9 cellular contexts compared by ENCODE assay signal in the genomic region with DNA sequence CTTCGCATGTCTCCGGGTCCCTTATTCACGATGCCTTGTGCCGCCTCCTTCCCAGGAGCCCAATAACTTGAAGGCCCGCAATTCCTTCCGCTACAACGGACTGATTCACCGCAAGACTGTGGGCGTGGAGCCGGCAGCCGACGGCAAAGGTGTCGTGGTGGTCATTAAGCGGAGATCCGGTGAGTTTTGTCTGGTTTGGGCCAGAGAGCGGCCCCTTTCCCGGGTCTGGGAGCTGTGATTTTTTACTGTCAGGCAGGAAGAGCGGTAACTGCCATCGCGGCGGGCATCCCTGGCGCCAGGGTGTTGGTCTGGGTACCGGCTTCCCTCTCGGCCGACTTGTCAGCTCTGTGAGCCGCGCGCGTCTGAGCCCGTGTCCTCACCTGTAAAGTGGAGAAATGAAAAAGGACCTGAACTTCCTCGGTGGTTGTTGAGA. TPM values are rescaled to one million over a fixed set of nuclear protein-coding genes. Genes with fewer than 3 reads are reported as not detected.
DNase-seq lines count a peak whose midpoint lies in the region; ATAC-seq, FAIRE-seq and TF ChIP-seq lines count a peak whose summit lies in the region.
"Had no signal": no experiment of that assay in that cellular context is flagged by ENCODE, and none has a peak within 500 bp of the region (broad histone marks: within the 10 kb centered on the region; RNA-seq: fewer than 3 reads in every experiment).

No MANE protein-coding gene starts in this region.

- no peak for TF ChIP-seq CTCF in K562 (IDR thresholded peaks at IDR 0.05 in 2 of 3, conservative IDR thresholded peaks at IDR 0.05 in 1 of 3; ENCODE audit: insufficient read depth in 2 of 3, low read depth in 1 of 3, low read length in 3 of 3)

- H3K27ac ChIP-seq in K562 (ENCODE audit: extremely low read depth, low read depth, low read length) (peak overlapping the region; percentile 97), mesenchymal stem cell (ENCODE audit: low read length, poor library complexity, severe bottlenecking) (peak overlapping the region; percentile 54), urinary bladder (ENCODE audit: low read depth) (peak overlapping the region; percentile 72)

- H2AFZ ChIP-seq in K562 (ENCODE audit: low read depth, low read length) (no peak overlapping the region), mesenchymal stem cell (ENCODE audit: low read depth, low read length) (no peak overlapping the region)

- peak overlapping the region; percentile 77 for H3K4me3 ChIP-seq in K562
- peak overlapping the region; percentile 70 to 98 for H3K4me3 ChIP-seq in mesenchymal stem cell (ENCODE audit: insufficient read depth in 1 of 2, low read depth in 1 of 2, low read length in 2 of 2)
- H3K4me3 ChIP-seq in urinary bladder (ENCODE audit: low read depth, low read length), result peak overlapping the region; percentile 71

- FAIRE-seq in K562 (lab: Jason Lieb, UNC), result no peak
- FAIRE-seq: TTC549 had no signal

- peak overlapping the region; percentile 30 to 63 for H3K18ac ChIP-seq in mesenchymal stem cell (ENCODE audit: low read depth in 1 of 2, low read length in 2 of 2)

- intact Hi-C loops in K562 (cut with micrococcal nuclease), result loop anchor here (5.0 kb wide), 2 partner anchors 66 to 84 kb away; no protein-coding TSS in a partner anchor

- H2BK5ac ChIP-seq in mesenchymal stem cell (ENCODE audit: low read depth, low read length, poor library complexity, severe bottlenecking), result no peak overlapping the region

- POLR2A ChIA-PET in K562 (lab: Yijun Ruan, JAX), result interaction anchor here (0.7 to 12.9 kb wide), 6 partner anchors 9 to 227 kb away, joined by 3 to 195 read pairs (median 3); a partner anchor contains a TSS

- in situ Hi-C loops in K562 (cut with MboI), result no loop called here

- H2BK120ac ChIP-seq in mesenchymal stem cell (ENCODE audit: low read depth, low read length), result no peak overlapping the region

- no peak for TF ChIP-seq EP300 in K562 (IDR thresholded peaks at IDR 0.05; ENCODE audit: low read length)

- H2BK12ac ChIP-seq in mesenchymal stem cell (ENCODE audit: low read length in 2 of 2), result no peak overlapping the region

- H3K4me2 ChIP-seq in K562 (ENCODE audit: insufficient read depth, low read length) (peak overlapping the region; percentile 94), mesenchymal stem cell (ENCODE audit: low read length, poor library complexity, severe bottlenecking) (peak overlapping the region; percentile 49)

- H3K4me1 ChIP-seq in K562 (replicated peaks in 1 of 2; ENCODE audit: control insufficient read depth in 2 of 2, insufficient read depth in 2 of 2, low read length in 2 of 2), result peaks cover 60 to 69% of the 10 kb centered on the region in 2 experiments
- H3K4me1 ChIP-seq in mesenchymal stem cell (ENCODE audit: control insufficient read depth, insufficient read depth, low read depth, low read length), result peaks cover 58% of the 10 kb centered on the region
- H3K4me1 ChIP-seq in urinary bladder (ENCODE audit: insufficient read depth), result peaks cover 3% of the 10 kb centered on the region

- peak overlapping the region in 1 of 2 experiments; percentile 0 for H3K23ac ChIP-seq in mesenchymal stem cell (ENCODE audit: low read length in 2 of 2)

- under 1% methylated on average over 25 of the region's 31 CpGs for WGBS in K562 (ENCODE audit: insufficient coverage, low coverage, missing lambda C conversion rate)
- 5% methylated on average over 31 of the region's 31 CpGs for WGBS in mesenchymal stem cell
- 2% methylated on average over 31 of the region's 31 CpGs for WGBS in urinary bladder

- no peak for ATAC-seq in K562

- peak overlapping the region; percentile 94 to 98 for H3K9ac ChIP-seq in K562 (ENCODE audit: insufficient read depth in 1 of 2, low read depth in 2 of 2, low read length in 2 of 2)
- peak overlapping the region; percentile 98 for H3K9ac ChIP-seq in mesenchymal stem cell (ENCODE audit: low read length)

- no peak overlapping the region for H2BK15ac ChIP-seq in mesenchymal stem cell (ENCODE audit: low read depth, poor library complexity, severe bottlenecking)

- no peaks in the 10 kb centered on the region for H3K27me3 ChIP-seq in K562 (ENCODE audit: control insufficient read depth in 2 of 2, insufficient read depth in 2 of 2, low read length in 2 of 2)
- H3K27me3 ChIP-seq in mesenchymal stem cell (ENCODE audit: control insufficient read depth in 1 of 2, insufficient read depth in 1 of 2, low read length in 2 of 2), result no peaks in the 10 kb centered on the region

- peak overlapping the region in 1 of 2 experiments; percentile 56 for H3K14ac ChIP-seq in mesenchymal stem cell (ENCODE audit: low read length in 2 of 2)

- TF ChIP-seq RAD21 in K562 (CRISPR knock-in tag; conservative IDR thresholded peaks at IDR 0.05 in 1 of 2, IDR thresholded peaks at IDR 0.05 in 1 of 2), result no peak

- peak overlapping the region in 1 of 2 experiments; percentile 8 for H3K4ac ChIP-seq in mesenchymal stem cell (ENCODE audit: low read depth in 1 of 2, low read length in 2 of 2)

- peaks cover 54% of the 10 kb centered on the region for H4K20me1 ChIP-seq in K562 (replicated peaks; ENCODE audit: control insufficient read depth, insufficient read depth, low read length)

- H3K79me1 ChIP-seq in mesenchymal stem cell (replicated peaks; ENCODE audit: low read length, poor library complexity, severe bottlenecking), result peaks cover 11% of the 10 kb centered on the region

- no peak overlapping the region for H4K8ac ChIP-seq in mesenchymal stem cell (ENCODE audit: low read length)

- BruUV-seq in K562 (replicated peaks; lab: Mats Ljungman, UMichigan), result no TSS peak

- H3K79me2 ChIP-seq in K562 (ENCODE audit: control insufficient read depth, insufficient read depth, low read length), result peaks cover 73% of the 10 kb centered on the region

- DNase-seq in stimulated activated CD4-positive, alpha-beta T cell treated with anti-CD3 and anti-CD28 coated beads, Interleukin-4, amount 100 ng/mL, for 1 hour, result peak; percentile 31
- DNase-seq in stimulated activated CD4-positive, alpha-beta T cell treated with anti-CD3 and anti-CD28 coated beads, Interleukin-2, amount 100 ng/mL, for 48 hours, result no peak
- DNase-seq in K562 (ENCODE audit: extremely low read depth in 1 of 4, low spot score in 3 of 4) (no peak), mesenchymal stem cell (no peak), HUDEP-2 (lab: John Stamatoyannopoulos, UW; ENCODE audit: unreplicated experiment in 76 of 76) (no peak), KG1 (lab: John Stamatoyannopoulos, UW) (no peak), HCEC 1CT (no peak)

- TF ChIP-seq POLR2A in K562 (conservative IDR thresholded peaks at IDR 0.05), result no peak

- peaks cover 55% of the 10 kb centered on the region for H3K36me3 ChIP-seq in K562 (ENCODE audit: control insufficient read depth, insufficient read depth, low read length)
- peaks cover 44 to 48% of the 10 kb centered on the region in 2 experiments for H3K36me3 ChIP-seq in mesenchymal stem cell (ENCODE audit: control insufficient read depth in 1 of 2, insufficient read depth in 2 of 2, low read depth in 1 of 2, low read length in 2 of 2)
- no peaks in the 10 kb centered on the region for H3K36me3 ChIP-seq in urinary bladder (ENCODE audit: insufficient read depth)

- H3K9me1 ChIP-seq in K562 (ENCODE audit: control insufficient read depth, insufficient read depth, low read length), result peaks cover 19% of the 10 kb centered on the region

- CTCF ChIA-PET in K562 (lab: Yijun Ruan, JAX; ENCODE audit: low intra/inter-chr PET ratio), result no interaction called here

- H2AK5ac ChIP-seq in mesenchymal stem cell (ENCODE audit: low read length, severe bottlenecking), result no peak overlapping the region

- no peak overlapping the region for H4K91ac ChIP-seq in mesenchymal stem cell (ENCODE audit: low read length)

- H3K9me3 ChIP-seq in K562 (replicated peaks; ENCODE audit: control insufficient read depth, insufficient read depth, low read depth, low read length), result no peaks in the 10 kb centered on the region; the same call in 1 of the 2 replicates
- no peaks in the 10 kb centered on the region for H3K9me3 ChIP-seq in mesenchymal stem cell (ENCODE audit: control insufficient read depth, low read length)

RNA-seq across cellular contexts. Expression of a gene that starts 0.8 kb away (rescaled TPM):
- 78.5 and 202 TPM in 2 replicates for total RNA-seq in K562 (2011; cell fraction: chromatin; rRNA removed; ENCODE audit: low replicate concordance)
- total RNA-seq in K562 (2011; cell fraction: nucleolus; rRNA removed), result 202 and 211 TPM in 2 replicates
- total RNA-seq in K562 (2011; cell fraction: nucleoplasm; rRNA removed), result 221 and 509 TPM in 2 replicates
- total RNA-seq in K562 (2014; rRNA removed) (888 and 1,279 TPM in 2 replicates), K562 (2014; rRNA removed; fragmentation: Illumina TruSeq; extraction: Trizol) (387 and 446 TPM in 2 replicates), K562 (2015; rRNA removed; fragmentation: Illumina TruSeq; extraction: Trizol) (1,141 and 1,299 TPM in 2 replicates), K562 (2021) (2,979 and 3,106 TPM in 2 replicates), urinary bladder (141 TPM)
- polyA plus RNA-seq in K562 (2011; rRNA removed) (124 and 523 TPM in 2 replicates), K562 (2014; fragmentation: Illumina TruSeq; extraction: Trizol) (1,998 and 2,071 TPM in 2 replicates), K562 (2014; fragmentation: Nextera tagmentation; extraction: Ambion mirVana) (100 to 1,000 TPM; 257 to 287 TPM), K562 (2014; rRNA removed) (622 and 687 TPM in 2 replicates), urinary bladder (1,449 TPM)
- 1,570 and 2,080 TPM in 2 replicates for polyA plus RNA-seq in K562 (2011; cell fraction: cytosol; rRNA removed)
- polyA plus RNA-seq in K562 (2011; cell fraction: nucleus; rRNA removed), result 332 and 368 TPM in 2 replicates
- polyA plus RNA-seq in K562 (2012), result 3,306 and 3,436 TPM in 2 replicates
- polyA minus RNA-seq in K562 (2011; rRNA and poly(A)+ RNA removed), result 188 and 199 TPM in 2 replicates
- polyA minus RNA-seq in K562 (2011; cell fraction: cytosol; rRNA and poly(A)+ RNA removed), result 1,426 and 2,754 TPM in 2 replicates
- polyA minus RNA-seq in K562 (2011; cell fraction: nucleus; rRNA and poly(A)+ RNA removed), result 135 and 241 TPM in 2 replicates
- polyA plus RNA-seq in mesenchymal stem cell (2013, experiment 1 of 2), result 3,020 TPM
- 2,919 TPM for polyA plus RNA-seq in mesenchymal stem cell (2013, experiment 2 of 2)

RNA-seq across cellular contexts. Expression of a gene that starts 2.4 kb away (rescaled TPM):
- total RNA-seq in K562 (2011; cell fraction: chromatin; rRNA removed; ENCODE audit: low replicate concordance), result not detected in 2 replicates
- 0.53 and 1.5 TPM in 2 replicates for total RNA-seq in K562 (2011; cell fraction: nucleolus; rRNA removed)
- total RNA-seq in K562 (2011; cell fraction: nucleoplasm; rRNA removed), result not detected in 2 replicates
- 3.6 and 3.7 TPM in 2 replicates for total RNA-seq in K562 (2014; rRNA removed)
- total RNA-seq in K562 (2014; rRNA removed; fragmentation: Illumina TruSeq; extraction: Trizol), result 0.18 TPM in 1 of 2 replicates, not detected in the other
- 0.18 and 0.38 TPM in 2 replicates for total RNA-seq in K562 (2015; rRNA removed; fragmentation: Illumina TruSeq; extraction: Trizol)
- total RNA-seq in K562 (2021), result 4.3 and 5.1 TPM in 2 replicates
- 0.18 TPM in 1 of 2 replicates, not detected in the other for polyA plus RNA-seq in K562 (2011; rRNA removed)
- polyA plus RNA-seq in K562 (2011; cell fraction: cytosol; rRNA removed), result 0.21 and 3.5 TPM in 2 replicates
- 0.67 TPM in 1 of 2 replicates, not detected in the other for polyA plus RNA-seq in K562 (2011; cell fraction: nucleus; rRNA removed)
- 1.4 and 1.7 TPM in 2 replicates for polyA plus RNA-seq in K562 (2012)
- not detected in 2 replicates for polyA plus RNA-seq in K562 (2014; fragmentation: Illumina TruSeq; extraction: Trizol)
- polyA plus RNA-seq in K562 (2014; fragmentation: Nextera tagmentation; extraction: Ambion mirVana), result not detected
- 1.3 and 2.1 TPM in 2 replicates for polyA plus RNA-seq in K562 (2014; rRNA removed)
- polyA minus RNA-seq in K562 (2011; rRNA and poly(A)+ RNA removed), result not detected in 2 replicates
- not detected in 2 replicates for polyA minus RNA-seq in K562 (2011; cell fraction: cytosol; rRNA and poly(A)+ RNA removed)
- polyA minus RNA-seq in K562 (2011; cell fraction: nucleus; rRNA and poly(A)+ RNA removed), result 0.40 and 0.89 TPM in 2 replicates
- polyA plus RNA-seq in mesenchymal stem cell (2013, experiment 1 of 2), result 0.18 TPM
- polyA plus RNA-seq in mesenchymal stem cell (2013, experiment 2 of 2), result 0.10 TPM
- total RNA-seq in urinary bladder, result not detected
- polyA plus RNA-seq in urinary bladder, result 0.43 TPM

RNA-seq across cellular contexts. Expression of a gene that starts 9.9 kb away (rescaled TPM):
- not detected in 2 replicates for total RNA-seq in K562 (2011; cell fraction: chromatin; rRNA removed; ENCODE audit: low replicate concordance)
- total RNA-seq in K562 (2011; cell fraction: nucleolus; rRNA removed), result not detected in 2 replicates
- not detected in 2 replicates for total RNA-seq in K562 (2011; cell fraction: nucleoplasm; rRNA removed)
- total RNA-seq in K562 (2014; rRNA removed), result not detected in 2 replicates
- total RNA-seq in K562 (2014; rRNA removed; fragmentation: Illumina TruSeq; extraction: Trizol), result not detected in 2 replicates
- not detected in 2 replicates for total RNA-seq in K562 (2015; rRNA removed; fragmentation: Illumina TruSeq; extraction: Trizol)
- total RNA-seq in K562 (2021), result not detected in 2 replicates
- not detected in 2 replicates for polyA plus RNA-seq in K562 (2011; rRNA removed)
- polyA plus RNA-seq in K562 (2011; cell fraction: cytosol; rRNA removed), result not detected in 2 replicates
- polyA plus RNA-seq in K562 (2011; cell fraction: nucleus; rRNA removed), result 0.37 TPM in 1 of 2 replicates, not detected in the other
- polyA plus RNA-seq in K562 (2012), result not detected in 2 replicates
- not detected in 2 replicates for polyA plus RNA-seq in K562 (2014; fragmentation: Illumina TruSeq; extraction: Trizol)
- polyA plus RNA-seq in K562 (2014; fragmentation: Nextera tagmentation; extraction: Ambion mirVana), result not detected
- polyA plus RNA-seq in K562 (2014; rRNA removed), result not detected in 2 replicates
- not detected in 2 replicates for polyA minus RNA-seq in K562 (2011; rRNA and poly(A)+ RNA removed)
- not detected in 2 replicates for polyA minus RNA-seq in K562 (2011; cell fraction: cytosol; rRNA and poly(A)+ RNA removed)
- polyA minus RNA-seq in K562 (2011; cell fraction: nucleus; rRNA and poly(A)+ RNA removed), result not detected in 2 replicates
- 0.26 TPM for polyA plus RNA-seq in mesenchymal stem cell (2013, experiment 1 of 2)
- 0.08 TPM for polyA plus RNA-seq in mesenchymal stem cell (2013, experiment 2 of 2)
- total RNA-seq in urinary bladder, result not detected
- not detected for polyA plus RNA-seq in urinary bladder

RNA-seq across cellular contexts. Expression of a gene that starts 16.3 kb away (rescaled TPM):
- 0.28 and 0.97 TPM in 2 replicates for total RNA-seq in K562 (2011; cell fraction: chromatin; rRNA removed; ENCODE audit: low replicate concordance)
- total RNA-seq in K562 (2011; cell fraction: nucleolus; rRNA removed), result 1.0 TPM in 1 of 2 replicates, not detected in the other
- 0.53 and 0.81 TPM in 2 replicates for total RNA-seq in K562 (2011; cell fraction: nucleoplasm; rRNA removed)
- total RNA-seq in K562 (2014; rRNA removed), result not detected in 2 replicates
- not detected in 2 replicates for total RNA-seq in K562 (2014; rRNA removed; fragmentation: Illumina TruSeq; extraction: Trizol)
- total RNA-seq in K562 (2015; rRNA removed; fragmentation: Illumina TruSeq; extraction: Trizol), result not detected in 2 replicates
- not detected in 2 replicates for total RNA-seq in K562 (2021)
- 0.19 and 0.42 TPM in 2 replicates for polyA plus RNA-seq in K562 (2011; rRNA removed)
- 0.12 and 1.5 TPM in 2 replicates for polyA plus RNA-seq in K562 (2011; cell fraction: cytosol; rRNA removed)
- polyA plus RNA-seq in K562 (2011; cell fraction: nucleus; rRNA removed), result 1.2 and 3.6 TPM in 2 replicates
- 0.10 and 0.19 TPM in 2 replicates for polyA plus RNA-seq in K562 (2012)
- polyA plus RNA-seq in K562 (2014; fragmentation: Illumina TruSeq; extraction: Trizol), result 0.06 TPM in 1 of 2 replicates, not detected in the other
- not detected for polyA plus RNA-seq in K562 (2014; fragmentation: Nextera tagmentation; extraction: Ambion mirVana)
- 0.04 TPM in 1 of 2 replicates, not detected in the other for polyA plus RNA-seq in K562 (2014; rRNA removed)
- 0.11 TPM in 1 of 2 replicates, not detected in the other for polyA minus RNA-seq in K562 (2011; rRNA and poly(A)+ RNA removed)
- 0.86 TPM in 1 of 2 replicates, not detected in the other for polyA minus RNA-seq in K562 (2011; cell fraction: cytosol; rRNA and poly(A)+ RNA removed)
- polyA minus RNA-seq in K562 (2011; cell fraction: nucleus; rRNA and poly(A)+ RNA removed), result 0.40 TPM in 1 of 2 replicates, not detected in the other
- 6.4 TPM for polyA plus RNA-seq in mesenchymal stem cell (2013, experiment 1 of 2)
- polyA plus RNA-seq in mesenchymal stem cell (2013, experiment 2 of 2), result 6.1 TPM
- 0.42 TPM for total RNA-seq in urinary bladder
- polyA plus RNA-seq in urinary bladder, result 0.53 TPM

RNA-seq across cellular contexts. Expression of a gene that starts 21.1 kb away (rescaled TPM):
- total RNA-seq in K562 (2011; cell fraction: chromatin; rRNA removed; ENCODE audit: low replicate concordance), result 68.3 and 99.1 TPM in 2 replicates
- total RNA-seq in K562 (2011; cell fraction: nucleolus; rRNA removed), result 71.6 and 79.7 TPM in 2 replicates
- total RNA-seq in K562 (2011; cell fraction: nucleoplasm; rRNA removed), result 67.3 and 159 TPM in 2 replicates
- 959 and 1,305 TPM in 2 replicates for total RNA-seq in K562 (2014; rRNA removed)
- 35.0 and 65.5 TPM in 2 replicates for total RNA-seq in K562 (2014; rRNA removed; fragmentation: Illumina TruSeq; extraction: Trizol)
- 97.3 and 100 TPM in 2 replicates for total RNA-seq in K562 (2015; rRNA removed; fragmentation: Illumina TruSeq; extraction: Trizol)
- total RNA-seq in K562 (2021), result 390 and 411 TPM in 2 replicates
- 157 and 191 TPM in 2 replicates for polyA plus RNA-seq in K562 (2011; rRNA removed)
- polyA plus RNA-seq in K562 (2011; cell fraction: cytosol; rRNA removed), result 285 and 290 TPM in 2 replicates
- polyA plus RNA-seq in K562 (2011; cell fraction: nucleus; rRNA removed), result 91.9 and 117 TPM in 2 replicates
- 169 and 283 TPM in 2 replicates for polyA plus RNA-seq in K562 (2012)
- polyA plus RNA-seq in K562 (2014; fragmentation: Illumina TruSeq; extraction: Trizol), result 242 and 275 TPM in 2 replicates
- polyA plus RNA-seq in K562 (2014; fragmentation: Nextera tagmentation; extraction: Ambion mirVana), result 1 to 10 TPM; 1.5 to 1.6 TPM
- polyA plus RNA-seq in K562 (2014; rRNA removed), result 332 and 771 TPM in 2 replicates
- polyA minus RNA-seq in K562 (2011; rRNA and poly(A)+ RNA removed), result 30.0 and 48.2 TPM in 2 replicates
- 158 and 212 TPM in 2 replicates for polyA minus RNA-seq in K562 (2011; cell fraction: cytosol; rRNA and poly(A)+ RNA removed)
- polyA minus RNA-seq in K562 (2011; cell fraction: nucleus; rRNA and poly(A)+ RNA removed), result 18.3 and 33.0 TPM in 2 replicates
- polyA plus RNA-seq in mesenchymal stem cell (2013, experiment 1 of 2), result 46.0 TPM
- polyA plus RNA-seq in mesenchymal stem cell (2013, experiment 2 of 2), result 46.4 TPM
- total RNA-seq in urinary bladder, result 29.9 TPM
- polyA plus RNA-seq in urinary bladder, result 17.5 TPM
